In genomic region chr2:109447251-109447661, GRCh38 we compare ENCODE assay signal across 16 cellular contexts.
DNase-seq lines count a peak whose midpoint lies in the region; ATAC-seq lines count a peak whose summit lies in the region.
"Had no signal": no experiment of that assay in that cellular context is flagged by ENCODE, and none has a peak within 500 bp of the region (broad histone marks: within the 10 kb centered on the region; RNA-seq: fewer than 3 reads in every experiment).

No MANE protein-coding gene starts in this region.

- H3K4me3 ChIP-seq in aorta (ENCODE audit: low read length in 2 of 2): no peak overlapping the region
- H3K4me3 ChIP-seq: K562 had no signal

- no peaks in the 10 kb centered on the region for H3K27me3 ChIP-seq in aorta (ENCODE audit: control insufficient read depth in 1 of 2, insufficient read depth in 2 of 2, low read length in 1 of 2)

- 7 to 11% methylated on average over 9 of the region's 9 CpGs for WGBS in aorta, 2 donors

- H3K4me1 ChIP-seq in aorta (ENCODE audit: control insufficient read depth in 1 of 2, insufficient read depth in 2 of 2, low read length in 2 of 2): no peaks in the 10 kb centered on the region

- intact Hi-C loops in aorta (cut with DNase I): loop anchor here in 1 of 2 donors (5.0 kb wide), 1 partner anchor 45 kb away; no protein-coding TSS in a partner anchor

- peak overlapping the region in 1 of 2 donors; percentile 78 for H3K27ac ChIP-seq in aorta (ENCODE audit: low read depth in 1 of 2, low read length in 2 of 2)
- H3K27ac ChIP-seq: 22Rv1 had no signal

- H3K36me3 ChIP-seq in aorta (ENCODE audit: control insufficient read depth in 1 of 2, insufficient read depth in 2 of 2, low read length in 1 of 2): peaks cover 0 to 2% of the 10 kb centered on the region in 2 donors

- peak; percentile 33 for ATAC-seq in aorta (ENCODE audit: low FRiP score)
- no peak for ATAC-seq in GM19452 (IDR thresholded peaks at IDR 0.05; ENCODE audit: unreplicated experiment)
- ATAC-seq in stimulated activated naive CD8-positive, alpha-beta T cell treated with anti-CD3 and anti-CD28 coated beads, Interleukin-15, Interleukin-2, amounts not matched to agents 100 U/mL and 50 U/mL, for 24 hours: no peak
- ATAC-seq: K562, left colon had no signal

- DNase-seq in DMS79 treated with DMSO at 0.1 percent for 48 hours (lab: John Stamatoyannopoulos, UW) (peak; percentile 34), DMS79 (lab: John Stamatoyannopoulos, UW) (no peak), cerebellar cortex (ENCODE audit: low spot score) (peak; percentile 63), mesenteric fat pad (ENCODE audit: low spot score) (peak; percentile 37), aorta (peak; percentile 41 to 70), 8988T (no peak)
- DNase-seq in stimulated activated naive CD8-positive, alpha-beta T cell treated with anti-CD3 and anti-CD28 coated beads, Interleukin-15, Interleukin-2, amounts not matched to agents 100 U/mL and 50 U/mL, for 24 hours: no peak
- DNase-seq: activated T-cell treated with anti-CD3 and anti-CD28 coated beads, Interleukin-2, amount 50 U/mL, for 1 hour; effector CD4-positive, alpha-beta T cell; left colon; NCI-H748 treated with DMSO at 0.1 percent for 48 hours; stimulated activated CD4-positive, alpha-beta T cell treated with anti-CD3 and anti-CD28 coated beads, Interleukin-12 subunit alpha, Interleukin-12 subunit beta, amount 100 ng/mL, for 4 hours; T-helper 9 cell had no signal

- no peaks in the 10 kb centered on the region for H3K9me3 ChIP-seq in aorta (ENCODE audit: control insufficient read depth, low read length)

Comparison
In these comparisons a context has a peak if more than half of its experiments do, and no peak if none do; other contexts are left out.
1. DNase-seq: peak in DMS79 treated with DMSO at 0.1 percent for 48 hours (single experiment), cerebellar cortex (single experiment), mesenteric fat pad (single experiment) and aorta (2 of 2); none in DMS79 (single experiment), 8988T (single experiment) and stimulated activated naive CD8-positive, alpha-beta T cell treated with anti-CD3 and anti-CD28 coated beads, Interleukin-15, Interleukin-2, amounts not matched to agents 100 U/mL and 50 U/mL, for 24 hours (single experiment).